ENCODE assay signal across 21 cellular contexts in the genomic region with DNA sequence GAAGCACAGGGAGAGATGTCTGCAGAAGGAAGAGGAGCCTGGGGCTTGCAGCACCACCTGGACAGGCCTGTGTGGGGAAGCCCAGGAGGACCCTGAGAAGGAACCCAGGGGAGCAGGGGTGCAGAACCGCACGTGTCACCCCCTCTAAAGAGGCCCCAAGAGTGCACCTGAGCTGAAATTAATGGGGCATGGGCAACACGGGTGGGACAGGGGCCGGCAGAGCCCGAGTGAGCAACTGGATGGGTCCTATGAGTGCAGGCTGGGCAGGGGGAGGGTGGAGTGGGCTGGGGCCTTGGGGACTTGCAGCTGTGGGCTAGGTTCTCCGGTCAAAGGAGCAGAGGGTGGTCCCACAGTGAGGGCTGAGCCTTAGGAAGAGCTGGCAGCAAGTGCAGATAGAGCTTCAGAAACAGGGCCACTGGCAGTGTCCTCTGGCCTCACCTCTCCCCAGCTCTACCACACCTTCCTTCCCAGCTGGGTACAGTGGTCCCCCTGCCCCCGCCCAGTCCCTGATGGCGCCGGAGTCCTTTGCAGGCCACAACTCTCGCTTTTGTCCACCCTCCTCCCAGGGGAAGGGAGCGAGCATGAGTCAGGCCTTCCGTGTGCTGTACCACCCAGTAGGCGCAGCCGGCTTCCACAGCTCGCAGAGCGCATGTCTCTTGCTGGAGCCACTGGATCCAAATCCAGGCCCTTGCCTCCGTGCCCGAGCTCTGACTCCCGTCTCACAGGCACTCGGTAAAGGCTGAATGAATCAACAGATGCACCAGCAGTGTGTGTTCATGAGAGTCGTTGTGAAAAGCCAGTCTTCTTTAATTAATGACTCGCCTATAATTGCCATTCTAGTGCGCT.
DNase-seq lines count a peak whose midpoint lies in the region; ATAC-seq and TF ChIP-seq lines count a peak whose summit lies in the region.
"Had no signal": no experiment of that assay in that cellular context is flagged by ENCODE, and none has a peak within 500 bp of the region (broad histone marks: within the 10 kb centered on the region; RNA-seq: fewer than 3 reads in every experiment).

No MANE protein-coding gene starts in this region.

- no peak overlapping the region for H3K9ac ChIP-seq in endodermal cell (ENCODE audit: extremely low read depth, low read length, poor library complexity, severe bottlenecking)

- no peak for TF ChIP-seq CTCF in endodermal cell (conservative IDR thresholded peaks at IDR 0.05)

- DNase-seq in D341Med (ENCODE audit: low spot score) (peak; percentile 17), MG63 (peak; percentile 15), endodermal cell (peak; percentile 46), posterior vena cava (ENCODE audit: low spot score) (peak; percentile 69), NCI-H774 (lab: John Stamatoyannopoulos, UW) (no peak), SIG-M5 (lab: John Stamatoyannopoulos, UW) (no peak)
- DNase-seq in stimulated activated CD4-positive, alpha-beta T cell treated with anti-CD3 and anti-CD28 coated beads, Interleukin-1b, Interleukin-23, amount 100 ng/mL, for 48 hours: no peak
- DNase-seq: activated CD4-positive, alpha-beta T cell treated with anti-CD3 and anti-CD28 coated beads, Interleukin-2, amount 10 ng/mL, durations not matched to agents 24 days and 14 days; activated naive CD8-positive, alpha-beta T cell treated with anti-CD3 and anti-CD28 coated beads, Interleukin-2, amount 50 U/mL, for 24 hours; effector CD8-positive, alpha-beta T cell; KG1; NCI-H1694 treated with DMSO at 0.1 percent for 48 hours; NCI-H82; OCI-M1; right cardiac atrium; stimulated activated CD4-positive, alpha-beta T cell treated with anti-CD3 and anti-CD28 coated beads, Interleukin-15, amount 100 ng/mL, for 24 hours; T-helper 1 cell had no signal

- H3K27me3 ChIP-seq in MG63: no peaks in the 10 kb centered on the region
- no peaks in the 10 kb centered on the region for H3K27me3 ChIP-seq in endodermal cell (ENCODE audit: control insufficient read depth, insufficient read depth, low read length, poor library complexity, severe bottlenecking)
- H3K27me3 ChIP-seq: body of pancreas had no signal

- no peak overlapping the region for H3K4me3 ChIP-seq in MG63
- H3K4me3 ChIP-seq in endodermal cell (ENCODE audit: low read length): no peak overlapping the region
- H3K4me3 ChIP-seq: body of pancreas had no signal

- no peaks in the 10 kb centered on the region for H3K27me3 Mint-ChIP-seq in endodermal cell (ENCODE audit: insufficient read depth)
- H3K27me3 Mint-ChIP-seq: activated CD4-positive, alpha-beta T cell treated with anti-CD3 and anti-CD28 coated beads, Interleukin-2, amount 10 ng/mL, durations not matched to agents 24 days and 14 days had no signal

- intact Hi-C loops in posterior vena cava (cut with DNase I): no loop called here

- H3K36me3 Mint-ChIP-seq in endodermal cell (ENCODE audit: low read depth): no peaks in the 10 kb centered on the region
- H3K36me3 Mint-ChIP-seq: memory B cell had no signal

- H3K4me3 Mint-ChIP-seq in endodermal cell: no peak overlapping the region
- H3K4me3 Mint-ChIP-seq: activated CD4-positive, alpha-beta T cell treated with anti-CD3 and anti-CD28 coated beads, Interleukin-2, amount 10 ng/mL, durations not matched to agents 24 days and 14 days; activated naive CD8-positive, alpha-beta T cell treated with anti-CD3 and anti-CD28 coated beads, Interleukin-2, amount 50 U/mL, for 24 hours; memory B cell had no signal

- H3K9me3 ChIP-seq in MG63 (no peaks in the 10 kb centered on the region), endodermal cell (ENCODE audit: control insufficient read depth, low read length) (no peaks in the 10 kb centered on the region)
- H3K9me3 ChIP-seq: body of pancreas had no signal

- peaks cover 5% of the 10 kb centered on the region for H3K9me3 Mint-ChIP-seq in endodermal cell
- H3K9me3 Mint-ChIP-seq: activated CD4-positive, alpha-beta T cell treated with anti-CD3 and anti-CD28 coated beads, Interleukin-2, amount 10 ng/mL, durations not matched to agents 24 days and 14 days; activated naive CD8-positive, alpha-beta T cell treated with anti-CD3 and anti-CD28 coated beads, Interleukin-2, amount 50 U/mL, for 24 hours; memory B cell had no signal

- peaks cover 3% of the 10 kb centered on the region for H3K4me1 Mint-ChIP-seq in endodermal cell
- H3K4me1 Mint-ChIP-seq: activated CD4-positive, alpha-beta T cell treated with anti-CD3 and anti-CD28 coated beads, Interleukin-2, amount 10 ng/mL, durations not matched to agents 24 days and 14 days; activated naive CD8-positive, alpha-beta T cell treated with anti-CD3 and anti-CD28 coated beads, Interleukin-2, amount 50 U/mL, for 24 hours; memory B cell had no signal

- ATAC-seq in HG02623 (IDR thresholded peaks at IDR 0.05; ENCODE audit: unreplicated experiment): no peak
- ATAC-seq: activated naive CD8-positive, alpha-beta T cell treated with anti-CD3 and anti-CD28 coated beads, Interleukin-2, amount 50 U/mL, for 24 hours; body of pancreas; right cardiac atrium had no signal

- no peaks in the 10 kb centered on the region for H3K4me1 ChIP-seq in endodermal cell (ENCODE audit: control insufficient read depth, insufficient read depth, low read length)
- H3K4me1 ChIP-seq: body of pancreas had no signal

- WGBS in endodermal cell (ENCODE audit: insufficient coverage in 1 of 2, insufficient read length in 1 of 2), 2 experiments: 84 to 85% methylated on average over 14 to 23 of the region's 23 CpGs

- H3K27ac Mint-ChIP-seq in endodermal cell: no peak overlapping the region
- H3K27ac Mint-ChIP-seq: activated CD4-positive, alpha-beta T cell treated with anti-CD3 and anti-CD28 coated beads, Interleukin-2, amount 10 ng/mL, durations not matched to agents 24 days and 14 days; activated naive CD8-positive, alpha-beta T cell treated with anti-CD3 and anti-CD28 coated beads, Interleukin-2, amount 50 U/mL, for 24 hours; memory B cell had no signal

- H3K36me3 ChIP-seq in MG63: no peaks in the 10 kb centered on the region
- no peaks in the 10 kb centered on the region for H3K36me3 ChIP-seq in endodermal cell (ENCODE audit: control insufficient read depth, insufficient read depth, low read length)

- H3K27ac ChIP-seq in endodermal cell (ENCODE audit: low read depth, low read length): no peak overlapping the region
- H3K27ac ChIP-seq: body of pancreas, C4-2B had no signal

Comparison
In these comparisons a context has a peak if more than half of its experiments do, and no peak if none do; other contexts are left out.
1. DNase-seq: peak in D341Med (single experiment), MG63 (single experiment), endodermal cell (single experiment) and posterior vena cava (single experiment); none in NCI-H774 (single experiment), stimulated activated CD4-positive, alpha-beta T cell treated with anti-CD3 and anti-CD28 coated beads, Interleukin-1b, Interleukin-23, amount 100 ng/mL, for 48 hours (single experiment) and SIG-M5 (single experiment).